Comparison of ENCODE assay signal across 38 cellular contexts in genomic region chr16:87637357-87637756, GRCh38. TPM values are rescaled to one million over a fixed set of nuclear protein-coding genes. Genes with fewer than 3 reads are reported as not detected.
"Had no signal": no experiment of that assay in that cellular context is flagged by ENCODE, and none has a peak within 500 bp of the region (broad histone marks: within the 10 kb centered on the region; RNA-seq: fewer than 3 reads in every experiment).

No MANE protein-coding gene starts in this region.

- FAIRE-seq: RCC 7860 had no signal

- H3K27me3 Mint-ChIP-seq: activated naive CD8-positive, alpha-beta T cell treated with anti-CD3 and anti-CD28 coated beads for 36 hours had no signal

- H3K4me3 ChIP-seq: PC-9 had no signal

- H3K27ac Mint-ChIP-seq: activated B cell treated with CpG ODN at 0.5 μM for 24 hours; activated CD4-positive, alpha-beta memory T cell treated with anti-CD3 and anti-CD28 coated beads for 36 hours; activated naive CD8-positive, alpha-beta T cell treated with anti-CD3 and anti-CD28 coated beads for 36 hours; activated T-helper 1 cell treated with anti-CD3 and anti-CD28 coated beads, Interleukin-12 subunit alpha, Interleukin-12 subunit beta, Interleukin-2, Interleukin-4 antibody, amounts not matched to agents 30 ng/mL and 10 ng/mL and 1 ng/mL, durations not matched to agents 14 hours and 24 hours and 36 hours had no signal

- DNase-seq: activated B cell treated with CpG ODN at 0.5 μM for 24 hours; activated CD4-positive, alpha-beta memory T cell treated with anti-CD3 and anti-CD28 coated beads for 36 hours; activated CD4-positive, alpha-beta T cell treated with anti-CD3 and anti-CD28 coated beads for 4 hours; activated CD4-positive, alpha-beta T cell treated with anti-CD3 and anti-CD28 coated beads, Interleukin-2, amount 50 U/mL, for 1 hour; activated CD4-positive, CD25-positive, alpha-beta regulatory T cell treated with anti-CD3 and anti-CD28 coated beads, Interleukin-2, amount 50 U/mL, for 72 hours; activated CD8-positive, alpha-beta memory T cell treated with anti-CD3 and anti-CD28 coated beads, Interleukin-2, amount 50 U/mL, for 4 hours; activated effector memory CD4-positive, alpha-beta T cell treated with Interleukin-2 at 50 U/mL for 16 hours; activated naive CD4-positive, alpha-beta T cell treated with anti-CD3 and anti-CD28 coated beads, Interleukin-2, amount 50 U/mL, for 16 hours; activated naive CD8-positive, alpha-beta T cell treated with anti-CD3 and anti-CD28 coated beads for 36 hours; activated T-cell treated with anti-CD3 and anti-CD28 coated beads for 4 hours; activated T-cell treated with anti-CD3 and anti-CD28 coated beads, Interleukin-2, amount 50 U/mL, for 4 hours; amniotic stem cell; aorta; brain microvascular endothelial cell; central memory CD4-positive, alpha-beta T cell; MM.1S; MV-4-11; NCI-H1092; NCI-H1436 treated with DMSO at 0.1 percent for 48 hours; NCI-H1694 treated with DMSO at 0.1 percent for 48 hours; NCI-H2029; NCI-H345; NCI-H526; NCI-H748 treated with DMSO at 0.1 percent for 48 hours; NK-92 treated with Interleukin-12 subunit alpha and Interleukin-12 subunit beta, amount 100 ng/mL, for 24 hours; PC-9; Right ventricle myocardium superior; SW 1271; T-helper 1 cell; T-helper 2 cell; T-helper 9 cell had no signal

- H3K4me3 Mint-ChIP-seq: activated B cell treated with CpG ODN at 0.5 μM for 24 hours; activated CD4-positive, alpha-beta memory T cell treated with anti-CD3 and anti-CD28 coated beads for 36 hours; activated naive CD8-positive, alpha-beta T cell treated with anti-CD3 and anti-CD28 coated beads for 36 hours; activated T-cell treated with anti-CD3 and anti-CD28 coated beads, Interleukin-2, amount 50 U/mL, for 4 hours; activated T-helper 1 cell treated with anti-CD3 and anti-CD28 coated beads, Interleukin-12 subunit alpha, Interleukin-12 subunit beta, Interleukin-2, Interleukin-4 antibody, amounts not matched to agents 30 ng/mL and 10 ng/mL and 1 ng/mL, durations not matched to agents 14 hours and 24 hours and 36 hours had no signal

- H2AFZ ChIP-seq: PC-9 had no signal

- H3K36me3 Mint-ChIP-seq: activated CD4-positive, alpha-beta memory T cell treated with anti-CD3 and anti-CD28 coated beads for 36 hours; activated naive CD8-positive, alpha-beta T cell treated with anti-CD3 and anti-CD28 coated beads for 36 hours had no signal

- H3K4me2 ChIP-seq: KMS-11 had no signal

- H3K27ac ChIP-seq: brain microvascular endothelial cell, KMS-11, PC-9, RWPE1, VCaP had no signal

- H3K9ac ChIP-seq: KMS-11 had no signal

- H3K36me3 ChIP-seq: brain microvascular endothelial cell had no signal

- H3K9me3 Mint-ChIP-seq: activated B cell treated with CpG ODN at 0.5 μM for 24 hours; activated CD4-positive, alpha-beta memory T cell treated with anti-CD3 and anti-CD28 coated beads for 36 hours; activated naive CD8-positive, alpha-beta T cell treated with anti-CD3 and anti-CD28 coated beads for 36 hours; activated T-cell treated with anti-CD3 and anti-CD28 coated beads, Interleukin-2, amount 50 U/mL, for 4 hours; activated T-helper 1 cell treated with anti-CD3 and anti-CD28 coated beads, Interleukin-12 subunit alpha, Interleukin-12 subunit beta, Interleukin-2, Interleukin-4 antibody, amounts not matched to agents 30 ng/mL and 10 ng/mL and 1 ng/mL, durations not matched to agents 14 hours and 24 hours and 36 hours had no signal

RNA-seq across cellular contexts. Expression of gene JPH3, which starts 35.0 kb away (rescaled TPM):
- total RNA-seq: activated B cell treated with CpG ODN at 0.5 μM for 24 hours; activated T-cell treated with anti-CD3 and anti-CD28 coated beads, Interleukin-2, amount 50 U/mL, for 4 hours; activated T-helper 1 cell treated with anti-CD3 and anti-CD28 coated beads, Interleukin-12 subunit alpha, Interleukin-12 subunit beta, Interleukin-2, Interleukin-4 antibody, amounts not matched to agents 30 ng/mL and 10 ng/mL and 1 ng/mL, durations not matched to agents 14 hours and 24 hours and 36 hours; LHCN-M2; OCI-LY7; PC-9 had no signal
- polyA plus RNA-seq: aorta had no signal
